In genomic region chr3:158539414-158540014, GRCh38 we compare ENCODE assay signal across 8 cellular contexts. TPM values are rescaled to one million over a fixed set of nuclear protein-coding genes. Genes with fewer than 3 reads are reported as not detected.
DNase-seq lines count a peak whose midpoint lies in the region; ATAC-seq and TF ChIP-seq lines count a peak whose summit lies in the region.

No MANE protein-coding gene starts in this region.

- H3K36me3 Mint-ChIP-seq in activated CD8-positive, alpha-beta T cell treated with anti-CD3 and anti-CD28 coated beads for 36 hours (ENCODE audit: low read depth): peaks cover 8% of the 10 kb centered on the region

- ATAC-seq in HG03342 (IDR thresholded peaks at IDR 0.05; ENCODE audit: unreplicated experiment): peak; percentile 69
- ATAC-seq in activated CD8-positive, alpha-beta T cell treated with anti-CD3 and anti-CD28 coated beads for 36 hours: peak; percentile 65

- no peaks in the 10 kb centered on the region for H3K4me1 Mint-ChIP-seq in activated CD8-positive, alpha-beta T cell treated with anti-CD3 and anti-CD28 coated beads for 36 hours (ENCODE audit: low read depth)

- no peaks in the 10 kb centered on the region for H3K27me3 Mint-ChIP-seq in activated CD8-positive, alpha-beta T cell treated with anti-CD3 and anti-CD28 coated beads for 36 hours

- no peak overlapping the region for H3K27ac Mint-ChIP-seq in activated CD8-positive, alpha-beta T cell treated with anti-CD3 and anti-CD28 coated beads for 36 hours

- TF ChIP-seq CTCF in activated CD8-positive, alpha-beta T cell treated with anti-CD3 and anti-CD28 coated beads for 36 hours (IDR thresholded peaks at IDR 0.05): peak; percentile 72

- H3K4me3 Mint-ChIP-seq in activated CD8-positive, alpha-beta T cell treated with anti-CD3 and anti-CD28 coated beads for 36 hours: no peak overlapping the region

- intact Hi-C loops in activated CD8-positive, alpha-beta T cell treated with anti-CD3 and anti-CD28 coated beads for 36 hours (cut with micrococcal nuclease): loop anchor here (5.0 kb wide), 1 partner anchor 103 kb away; the partner anchor contains the start of gene GFM1

- peak in 3 of 4 experiments; percentile 2 to 25 (median 6) for DNase-seq in activated CD4-positive, CD25-positive, alpha-beta regulatory T cell (lab: John Stamatoyannopoulos, UW)
- no peak for DNase-seq in activated CD4-positive, CD25-positive, alpha-beta regulatory T cell treated with anti-CD3 and anti-CD28 coated beads, Interleukin-2, amount 50 U/mL, for 72 hours
- DNase-seq in NCI-H524 (lab: John Stamatoyannopoulos, UW) (peak; percentile 32 to 72), fibroblast of peridontal ligament (ENCODE audit: extremely low read depth) (peak; percentile 79), pons (ENCODE audit: low spot score) (peak; percentile 33), GF-D8 (lab: John Stamatoyannopoulos, UW) (no peak)
- peak; percentile 68 for DNase-seq in activated CD8-positive, alpha-beta T cell treated with anti-CD3 and anti-CD28 coated beads for 36 hours

- POLR2A ChIA-PET in activated CD8-positive, alpha-beta T cell treated with anti-CD3 and anti-CD28 coated beads for 36 hours (lab: Charles Lee): no interaction called here

- CTCF ChIA-PET in activated CD8-positive, alpha-beta T cell treated with anti-CD3 and anti-CD28 coated beads for 36 hours (lab: Charles Lee): interaction anchor here (0.7 to 4.0 kb wide), 10 partner anchors 10 to 252 kb away, joined by 3 to 29 read pairs (median 4); partner anchors contain the start of gene GFM1

- no peaks in the 10 kb centered on the region for H3K9me3 Mint-ChIP-seq in activated CD8-positive, alpha-beta T cell treated with anti-CD3 and anti-CD28 coated beads for 36 hours

RNA-seq across cellular contexts. Expression of gene MLF1, which starts 31.5 kb away (rescaled TPM):
- total RNA-seq in activated CD8-positive, alpha-beta T cell treated with anti-CD3 and anti-CD28 coated beads for 36 hours: 1 to 10 TPM; 1.4 to 1.9 TPM

Comparison
In these comparisons a context has a peak if more than half of its experiments do, and no peak if none do; other contexts are left out.
1. DNase-seq: peak in activated CD4-positive, CD25-positive, alpha-beta regulatory T cell (3 of 4), NCI-H524 (2 of 2), activated CD8-positive, alpha-beta T cell treated with anti-CD3 and anti-CD28 coated beads for 36 hours (single experiment), fibroblast of peridontal ligament (single experiment) and pons (single experiment); none in activated CD4-positive, CD25-positive, alpha-beta regulatory T cell treated with anti-CD3 and anti-CD28 coated beads, Interleukin-2, amount 50 U/mL, for 72 hours (single experiment) and GF-D8 (single experiment).